In genomic region chr13:101576977-101577376, GRCh38 we compare ENCODE assay signal across 14 cellular contexts.
"Had no signal": no experiment of that assay in that cellular context is flagged by ENCODE, and none has a peak within 500 bp of the region (broad histone marks: within the 10 kb centered on the region; RNA-seq: fewer than 3 reads in every experiment).

No MANE protein-coding gene starts in this region.

- DNase-seq: activated CD4-positive, alpha-beta T cell treated with anti-CD3 and anti-CD28 coated beads for 1 hour; activated CD4-positive, alpha-beta T cell treated with anti-CD3 and anti-CD28 coated beads, Interleukin-2, amount 50 U/mL, for 48 hours; activated effector memory CD4-positive, alpha-beta T cell treated with anti-CD3 and anti-CD28 coated beads, Interleukin-2, amount 50 U/mL, for 16 hours; activated T-cell treated with anti-CD3 and anti-CD28 coated beads, Interleukin-2, amount 50 U/mL, for 4 hours; heart left ventricle; posterior cingulate gyrus; small intestine had no signal

- H3K4me2 ChIP-seq: neural progenitor cell had no signal

- H3K36me3 Mint-ChIP-seq: activated naive CD4-positive, alpha-beta T cell treated with anti-CD3 and anti-CD28 coated beads, Interleukin-2, amount 50 U/mL, for 72 hours; neural progenitor cell had no signal

- H3K4me3 ChIP-seq: heart left ventricle, neural progenitor cell, right atrium auricular region had no signal

- H3K27me3 ChIP-seq: brain microvascular endothelial cell, heart left ventricle, neural progenitor cell, right atrium auricular region had no signal

- H3K27ac ChIP-seq: brain microvascular endothelial cell, neural progenitor cell, right atrium auricular region had no signal

- H3K9me3 ChIP-seq: heart left ventricle, right atrium auricular region had no signal

- H3K4me3 Mint-ChIP-seq: activated T-cell treated with anti-CD3 and anti-CD28 coated beads, Interleukin-2, amount 50 U/mL, for 4 hours; neural progenitor cell; T-helper 2 cell treated with Interferon-gamma antibody and Interleukin-4, amounts not matched to agents 5 μg/mL and 100 μg/mL, for 36 hours had no signal

- H3K27ac Mint-ChIP-seq: activated naive CD4-positive, alpha-beta T cell treated with anti-CD3 and anti-CD28 coated beads, Interleukin-2, amount 50 U/mL, for 72 hours; neural progenitor cell; T-helper 2 cell treated with Interferon-gamma antibody and Interleukin-4, amounts not matched to agents 5 μg/mL and 100 μg/mL, for 36 hours had no signal

- ATAC-seq: activated naive CD4-positive, alpha-beta T cell treated with anti-CD3 and anti-CD28 coated beads, Interleukin-2, amount 50 U/mL, for 72 hours; activated T-cell treated with anti-CD3 and anti-CD28 coated beads, Interleukin-2, amount 50 U/mL, for 4 hours had no signal

- FAIRE-seq: frontal cortex, keratinocyte, small intestine had no signal

- H2AFZ ChIP-seq: neural progenitor cell had no signal

- H3K36me3 ChIP-seq: brain microvascular endothelial cell, heart left ventricle, neural progenitor cell, right atrium auricular region had no signal

- H3K9me3 Mint-ChIP-seq: activated naive CD4-positive, alpha-beta T cell treated with anti-CD3 and anti-CD28 coated beads, Interleukin-2, amount 50 U/mL, for 72 hours; activated T-cell treated with anti-CD3 and anti-CD28 coated beads, Interleukin-2, amount 50 U/mL, for 4 hours; neural progenitor cell; T-helper 2 cell treated with Interferon-gamma antibody and Interleukin-4, amounts not matched to agents 5 μg/mL and 100 μg/mL, for 36 hours had no signal

- H3K9ac ChIP-seq: neural progenitor cell had no signal

- H3K4me1 ChIP-seq: heart left ventricle, neural progenitor cell had no signal
